25 cellular contexts compared by ENCODE assay signal in the genomic region with DNA sequence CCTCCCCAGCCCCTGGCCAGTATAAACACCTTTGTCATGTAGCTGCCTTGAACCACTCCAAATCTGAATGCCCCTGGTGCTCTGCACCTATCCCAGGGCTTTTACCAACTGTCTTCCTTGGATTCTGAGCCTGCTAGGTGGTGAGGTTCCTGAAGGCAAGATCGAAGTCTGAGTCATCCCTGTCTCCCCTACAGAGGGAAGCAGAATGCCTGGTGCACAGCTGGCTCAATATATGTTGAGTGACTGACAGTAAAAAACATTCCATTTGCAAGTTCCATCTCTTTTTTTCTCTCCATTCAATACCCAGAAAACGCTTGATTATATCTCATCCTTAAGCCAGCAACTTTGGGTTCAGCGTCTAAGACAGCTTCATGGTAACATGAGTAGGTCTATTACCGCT. TPM values are rescaled to one million over a fixed set of nuclear protein-coding genes. Genes with fewer than 3 reads are reported as not detected.
A peak's percentile ranks its signal among the peaks of the same experiment; 100 is the strongest.
DNase-seq lines count a peak whose midpoint lies in the region; ATAC-seq, FAIRE-seq and TF ChIP-seq lines count a peak whose summit lies in the region.
"Had no signal": no experiment of that assay in that cellular context is flagged by ENCODE, and none has a peak within 500 bp of the region (broad histone marks: within the 10 kb centered on the region; RNA-seq: fewer than 3 reads in every experiment).

No MANE protein-coding gene starts in this region.

- H3K18ac ChIP-seq in mesendoderm (ENCODE audit: low read length): no peak overlapping the region

- H2AFZ ChIP-seq in endothelial cell of umbilical vein (ENCODE audit: low read depth, low read length) (no peak overlapping the region), PC-3 (ENCODE audit: low read length) (no peak overlapping the region)
- H2AFZ ChIP-seq: PC-9 had no signal

- H3K4me1 ChIP-seq in NT2/D1 (ENCODE audit: insufficient read depth, insufficient read length): peaks cover 3% of the 10 kb centered on the region
- H3K4me1 ChIP-seq in endothelial cell of umbilical vein (ENCODE audit: control insufficient read depth, extremely low read depth, insufficient read depth, low read length): peaks cover 28% of the 10 kb centered on the region
- H3K4me1 ChIP-seq in mesendoderm (ENCODE audit: control insufficient read depth, low read depth, low read length): no peaks in the 10 kb centered on the region
- no peaks in the 10 kb centered on the region for H3K4me1 ChIP-seq in PC-3 (ENCODE audit: insufficient read depth, low read length)
- H3K4me1 ChIP-seq: HAP-1, prostate gland, testis, vagina had no signal

- CTCF ChIA-PET in endothelial cell of umbilical vein (lab: Charles Lee): interaction anchor here (1.7 kb wide), 1 partner anchor 178 kb away, joined by 5 read pairs; no protein-coding TSS in a partner anchor
- CTCF ChIA-PET in PC-3 (lab: Charles Lee): interaction anchor here (0.8 kb wide), 1 partner anchor 186 kb away, joined by 3 read pairs; no protein-coding TSS in a partner anchor

- DNase-seq in H54 (ENCODE audit: insufficient read length, low spot score): peak; percentile 42
- DNase-seq in NT2/D1 (ENCODE audit: low read depth, low spot score): peak; percentile 23
- DNase-seq in endothelial cell of umbilical vein (ENCODE audit: low read depth, low spot score): no peak
- DNase-seq in mesendoderm: peak; percentile 25
- DNase-seq in PC-3: no peak
- DNase-seq in NCI-H1092 (lab: John Stamatoyannopoulos, UW): no peak
- DNase-seq in ecto neural progenitor cell (ENCODE audit: low spot score): no peak
- DNase-seq: activated CD4-positive, alpha-beta T cell treated with anti-CD3 and anti-CD28 coated beads for 4 hours; activated naive CD4-positive, alpha-beta T cell treated with anti-CD3 and anti-CD28 coated beads, Interleukin-2, amount 50 U/mL, for 16 hours; aorta; cerebellar nuclear complex; DMS 273 treated with DMSO at 0.1 percent for 48 hours; effector memory CD4-positive, alpha-beta T cell; esophagus squamous epithelium; GDM1; NCI-H1092 treated with DMSO at 0.1 percent for 48 hours; NCI-H1930; nephron progenitor cell; PC-9; SIG-M5; testis had no signal

- H3K9me1 ChIP-seq in endothelial cell of umbilical vein (replicated peaks; ENCODE audit: control insufficient read depth, extremely low read depth, insufficient read depth, low read length): no peaks in the 10 kb centered on the region

- POLR2A ChIA-PET in endothelial cell of umbilical vein (lab: Charles Lee) (no interaction called here), PC-3 (lab: Charles Lee; ENCODE audit: unreplicated experiment) (no interaction called here)

- H3K79me2 ChIP-seq in endothelial cell of umbilical vein (ENCODE audit: control insufficient read depth, insufficient read depth, low read length): no peaks in the 10 kb centered on the region
- H3K79me2 ChIP-seq in mesendoderm (ENCODE audit: control insufficient read depth, insufficient read depth, low read length): no peaks in the 10 kb centered on the region
- H3K79me2 ChIP-seq in PC-3 (ENCODE audit: low read length): no peaks in the 10 kb centered on the region

- H3K79me1 ChIP-seq in mesendoderm (ENCODE audit: low read length): no peaks in the 10 kb centered on the region

- H3K27me3 ChIP-seq in NT2/D1 (ENCODE audit: insufficient read depth, insufficient read length) (no peaks in the 10 kb centered on the region), endothelial cell of umbilical vein (ENCODE audit: control insufficient read depth in 2 of 2, insufficient read depth in 2 of 2, low read length in 2 of 2) (no peaks in the 10 kb centered on the region), mesendoderm (ENCODE audit: insufficient read depth, low read length, poor library complexity) (no peaks in the 10 kb centered on the region), PC-3 (ENCODE audit: low read length) (no peaks in the 10 kb centered on the region)
- H3K27me3 ChIP-seq: esophagus squamous epithelium, testis, vagina had no signal

- H3K27ac ChIP-seq in endothelial cell of umbilical vein (ENCODE audit: insufficient read depth, low read depth, low read length): no peak overlapping the region
- H3K27ac ChIP-seq in mesendoderm (ENCODE audit: low read depth, low read length): no peak overlapping the region
- H3K27ac ChIP-seq in PC-3 (ENCODE audit: low read length): no peak overlapping the region
- H3K27ac ChIP-seq: esophagus squamous epithelium, PC-9, prostate gland, testis, vagina had no signal

- H3K56ac ChIP-seq in mesendoderm (ENCODE audit: low read length): no peak overlapping the region

- no peak for FAIRE-seq in H54 (lab: Jason Lieb, UNC)
- peak; percentile 8 for FAIRE-seq in endothelial cell of umbilical vein (lab: Jason Lieb, UNC)

- H4K5ac ChIP-seq in mesendoderm (ENCODE audit: low read length): no peak overlapping the region

- H3K23ac ChIP-seq in mesendoderm (ENCODE audit: low read length): no peak overlapping the region

- H2AK5ac ChIP-seq in mesendoderm (ENCODE audit: low read length): no peak overlapping the region

- H3K4me3 ChIP-seq in NT2/D1 (ENCODE audit: insufficient read length, low read depth) (no peak overlapping the region), endothelial cell of umbilical vein (replicated peaks in 1 of 3; ENCODE audit: insufficient read depth in 1 of 3, low read depth in 1 of 3, low read length in 3 of 3) (no peak overlapping the region), mesendoderm (ENCODE audit: low read length) (no peak overlapping the region), PC-3 (ENCODE audit: low read length) (no peak overlapping the region)
- H3K4me3 ChIP-seq: esophagus squamous epithelium, HAP-1, PC-9, prostate gland, testis, vagina had no signal

- no peak for ATAC-seq in PC-3
- no peak for ATAC-seq in GM21576 (IDR thresholded peaks at IDR 0.05; ENCODE audit: unreplicated experiment)

- H3K4me2 ChIP-seq in endothelial cell of umbilical vein (ENCODE audit: insufficient read depth, low read length): no peak overlapping the region
- no peak overlapping the region for H3K4me2 ChIP-seq in mesendoderm (ENCODE audit: low read length)
- no peak overlapping the region for H3K4me2 ChIP-seq in PC-3 (ENCODE audit: low read length)
- H3K4me2 ChIP-seq: PC-9 had no signal

- H3K9me3 ChIP-seq in NT2/D1 (ENCODE audit: insufficient read depth, low read length) (no peaks in the 10 kb centered on the region), endothelial cell of umbilical vein (replicated peaks; ENCODE audit: control insufficient read depth, insufficient read depth, low read length) (no peaks in the 10 kb centered on the region), PC-3 (ENCODE audit: low read length) (no peaks in the 10 kb centered on the region)
- H3K9me3 ChIP-seq: esophagus squamous epithelium, HAP-1, prostate gland, testis, vagina had no signal

- no peak for TF ChIP-seq CTCF in endothelial cell of umbilical vein (IDR thresholded peaks at IDR 0.05; ENCODE audit: extremely low read depth in 1 of 2, insufficient read depth in 1 of 2, low read depth in 1 of 2, low read length in 2 of 2)
- TF ChIP-seq CTCF in PC-3 (conservative IDR thresholded peaks at IDR 0.05; ENCODE audit: low read depth, low read length): no peak

- intact Hi-C loops in endothelial cell of umbilical vein (cut with micrococcal nuclease): no loop called here
- intact Hi-C loops in PC-3 (cut with micrococcal nuclease): no loop called here

- TF ChIP-seq POLR2A in H54 (IDR thresholded peaks at IDR 0.05; ENCODE audit: low read depth, low read length) (no peak), endothelial cell of umbilical vein (IDR thresholded peaks at IDR 0.05; ENCODE audit: low read depth, low read length) (no peak)

- no peak overlapping the region for H2BK15ac ChIP-seq in mesendoderm (replicated peaks; ENCODE audit: low read depth)

- H4K20me1 ChIP-seq in endothelial cell of umbilical vein (replicated peaks; ENCODE audit: control insufficient read depth, extremely low read depth, insufficient read depth, low read length) (no peaks in the 10 kb centered on the region), PC-3 (ENCODE audit: low read length) (no peaks in the 10 kb centered on the region)

- H3K36me3 ChIP-seq in NT2/D1 (ENCODE audit: insufficient read depth, insufficient read length, low read length) (peaks cover 2% of the 10 kb centered on the region), endothelial cell of umbilical vein (ENCODE audit: control insufficient read depth in 2 of 2, extremely low read depth in 1 of 2, insufficient read depth in 2 of 2, low read length in 2 of 2) (no peaks in the 10 kb centered on the region), mesendoderm (ENCODE audit: control insufficient read depth, insufficient read depth, low read length) (no peaks in the 10 kb centered on the region), PC-3 (ENCODE audit: low read depth, low read length) (no peaks in the 10 kb centered on the region)
- H3K36me3 ChIP-seq: HAP-1, prostate gland, vagina had no signal

- H4K8ac ChIP-seq in mesendoderm (ENCODE audit: low read depth, low read length): no peak overlapping the region

- H3K9ac ChIP-seq in NT2/D1 (ENCODE audit: insufficient read length, low read depth) (no peak overlapping the region), endothelial cell of umbilical vein (replicated peaks; ENCODE audit: extremely low read depth, insufficient read depth, low read length) (no peak overlapping the region), mesendoderm (ENCODE audit: low read length) (no peak overlapping the region), PC-3 (ENCODE audit: low read length) (no peak overlapping the region)

- no peak overlapping the region for H2BK5ac ChIP-seq in mesendoderm (ENCODE audit: low read length)

- no peaks in the 10 kb centered on the region for H3F3A ChIP-seq in PC-3 (ENCODE audit: low read length, unreplicated experiment)

- H3K4ac ChIP-seq in mesendoderm (ENCODE audit: low read depth, low read length): no peak overlapping the region

- dilution Hi-C loops in endothelial cell of umbilical vein (cut with MboI; ENCODE audit: extremely low pct_ligation_motif_present, low sequenced_read_pairs): no loop called here

- no peak overlapping the region for H2BK120ac ChIP-seq in mesendoderm (ENCODE audit: low read depth, low read length)

- WGBS in mesendoderm (ENCODE audit: extremely low coverage, insufficient coverage, low lambda C conversion rate): no CpG with 5 or more reads among the region's 4 CpGs

- BruUV-seq in endothelial cell of umbilical vein (replicated peaks; lab: Mats Ljungman, UMichigan) (no TSS peak), PC-3 (replicated peaks; lab: Mats Ljungman, UMichigan) (no TSS peak)

- no peaks in the 10 kb centered on the region for H3K9me2 ChIP-seq in PC-3 (replicated peaks; ENCODE audit: low read length)

RNA-seq across cellular contexts. Expression of a gene that starts 24.7 kb away (rescaled TPM):
- total RNA-seq in endothelial cell of umbilical vein: 5.4 and 7.3 TPM in 2 replicates
- polyA plus RNA-seq in endothelial cell of umbilical vein: 3.6 and 5.4 TPM in 2 replicates
- polyA plus RNA-seq in endothelial cell of umbilical vein (2011; cell fraction: cytosol; rRNA removed): 4.0 and 4.2 TPM in 2 replicates
- polyA plus RNA-seq in endothelial cell of umbilical vein (2011; cell fraction: nucleus; rRNA removed): 5.4 and 6.7 TPM in 2 replicates
- 5.9 and 7.3 TPM in 2 replicates for polyA plus RNA-seq in endothelial cell of umbilical vein (2012)
- 8.7 and 11.2 TPM in 2 replicates for polyA minus RNA-seq in endothelial cell of umbilical vein
- 0.82 TPM for polyA minus RNA-seq in endothelial cell of umbilical vein (2011; cell fraction: cytosol; rRNA and poly(A)+ RNA removed)
- 5.8 and 8.5 TPM in 2 replicates for polyA minus RNA-seq in endothelial cell of umbilical vein (2011; cell fraction: nucleus; rRNA and poly(A)+ RNA removed)
- polyA plus RNA-seq in mesendoderm (2013, experiment 1 of 2): 4.3 TPM
- 4.0 TPM for polyA plus RNA-seq in mesendoderm (2013, experiment 2 of 2)
- 3.0 and 3.3 TPM in 2 replicates for total RNA-seq in PC-3 (2014; rRNA removed)

RNA-seq across cellular contexts. Expression of a gene that starts 35.6 kb away (rescaled TPM):
- 41.7 and 44.6 TPM in 2 replicates for total RNA-seq in endothelial cell of umbilical vein
- polyA plus RNA-seq in endothelial cell of umbilical vein: 45.8 and 52.6 TPM in 2 replicates
- polyA plus RNA-seq in endothelial cell of umbilical vein (2011; cell fraction: cytosol; rRNA removed): 45.9 and 47.5 TPM in 2 replicates
- 87.7 and 92.6 TPM in 2 replicates for polyA plus RNA-seq in endothelial cell of umbilical vein (2011; cell fraction: nucleus; rRNA removed)
- polyA plus RNA-seq in endothelial cell of umbilical vein (2012): 30.9 and 47.5 TPM in 2 replicates
- polyA minus RNA-seq in endothelial cell of umbilical vein: 57.6 and 78.6 TPM in 2 replicates
- polyA minus RNA-seq in endothelial cell of umbilical vein (2011; cell fraction: cytosol; rRNA and poly(A)+ RNA removed): 31.7 TPM
- 51.1 and 61.3 TPM in 2 replicates for polyA minus RNA-seq in endothelial cell of umbilical vein (2011; cell fraction: nucleus; rRNA and poly(A)+ RNA removed)
- 26.9 TPM for polyA plus RNA-seq in mesendoderm (2013, experiment 1 of 2)
- polyA plus RNA-seq in mesendoderm (2013, experiment 2 of 2): 26.7 TPM
- 19.5 and 23.8 TPM in 2 replicates for total RNA-seq in PC-3 (2014; rRNA removed)

Comparison
In these comparisons a context has a peak if more than half of its experiments do, and no peak if none do; other contexts are left out.
1. DNase-seq: peak in H54 (single experiment), NT2/D1 (single experiment) and mesendoderm (single experiment); none in endothelial cell of umbilical vein (single experiment), PC-3 (single experiment), NCI-H1092 (single experiment) and ecto neural progenitor cell (single experiment).